ENCODE assay signal across 15 cellular contexts in genomic region chr17:17079761-17080160, GRCh38. TPM values are rescaled to one million over a fixed set of nuclear protein-coding genes. Genes with fewer than 3 reads are reported as not detected.
DNase-seq lines count a peak whose midpoint lies in the region; ATAC-seq and TF ChIP-seq lines count a peak whose summit lies in the region.
"Had no signal": no experiment of that assay in that cellular context is flagged by ENCODE, and none has a peak within 500 bp of the region (broad histone marks: within the 10 kb centered on the region; RNA-seq: fewer than 3 reads in every experiment).

No MANE protein-coding gene starts in this region.

- H3K27ac ChIP-seq in WERI-Rb-1 (peak overlapping the region; percentile 46), thyroid gland (peak overlapping the region in 2 of 3 donors; percentile 10 to 57)

- H3K4me1 Mint-ChIP-seq in glutamatergic neuron (ENCODE audit: low read depth, unreplicated experiment) (peaks cover 50% of the 10 kb centered on the region), osteocyte (ENCODE audit: unreplicated experiment) (peaks cover 20% of the 10 kb centered on the region)
- H3K4me1 Mint-ChIP-seq: CD14-positive monocyte had no signal

- H3K27me3 ChIP-seq in WERI-Rb-1 (ENCODE audit: insufficient read depth, low read depth, severe bottlenecking) = no peaks in the 10 kb centered on the region
- H3K27me3 ChIP-seq in thyroid gland = no peaks in the 10 kb centered on the region

- no peak for TF ChIP-seq POLR2A in thyroid gland (IDR thresholded peaks at IDR 0.05)

- peak overlapping the region; percentile 49 for H3K27ac Mint-ChIP-seq in glutamatergic neuron (ENCODE audit: unreplicated experiment)
- H3K27ac Mint-ChIP-seq in osteocyte (ENCODE audit: unreplicated experiment) = no peak overlapping the region
- H3K27ac Mint-ChIP-seq: activated CD4-positive, alpha-beta T cell treated with anti-CD3 and anti-CD28 coated beads, Interleukin-2, amount 10 ng/mL, durations not matched to agents 24 days and 14 days; stimulated activated naive CD8-positive, alpha-beta T cell treated with anti-CD3 and anti-CD28 coated beads, Interleukin-15, Interleukin-2, amounts not matched to agents 100 ng/mL and 50 ng/mL, for 24 hours had no signal

- H3K9me3 Mint-ChIP-seq in glutamatergic neuron (ENCODE audit: unreplicated experiment) (peaks cover 16% of the 10 kb centered on the region), osteocyte (ENCODE audit: unreplicated experiment) (no peaks in the 10 kb centered on the region)
- H3K9me3 Mint-ChIP-seq: activated CD4-positive, alpha-beta T cell treated with anti-CD3 and anti-CD28 coated beads, Interleukin-2, amount 10 ng/mL, durations not matched to agents 24 days and 14 days; CD14-positive monocyte; stimulated activated naive CD8-positive, alpha-beta T cell treated with anti-CD3 and anti-CD28 coated beads, Interleukin-15, Interleukin-2, amounts not matched to agents 100 ng/mL and 50 ng/mL, for 24 hours had no signal

- no peak for DNase-seq in WERI-Rb-1
- peak; percentile 12 for DNase-seq in glutamatergic neuron
- peak; percentile 76 for DNase-seq in medulla oblongata (ENCODE audit: extremely low spot score)
- peak; percentile 91 to 92 for DNase-seq in thyroid gland
- DNase-seq in osteocyte (ENCODE audit: extremely low spot score, unreplicated experiment) = no peak
- DNase-seq: activated CD4-positive, alpha-beta T cell treated with anti-CD3 and anti-CD28 coated beads, Interleukin-2, amount 10 ng/mL, durations not matched to agents 24 days and 14 days; NCI-H2171 treated with DMSO at 0.1 percent for 48 hours; occipital lobe; stimulated activated CD4-positive, alpha-beta T cell treated with anti-CD3 and anti-CD28 coated beads, Interleukin-2, amount 100 ng/mL, for 48 hours; T-helper 1 cell had no signal

- 9 to 22% methylated on average over 6 of the region's 6 CpGs for WGBS in thyroid gland, 2 donors

- no peak for TF ChIP-seq CTCF in WERI-Rb-1 (IDR thresholded peaks at IDR 0.05; ENCODE audit: low read depth, low read length)
- TF ChIP-seq CTCF in glutamatergic neuron (IDR thresholded peaks at IDR 0.05; ENCODE audit: partially characterized antibody, unreplicated experiment) = no peak
- TF ChIP-seq CTCF in thyroid gland (IDR thresholded peaks at IDR 0.05) = no peak
- no peak for TF ChIP-seq CTCF in osteocyte (IDR thresholded peaks at IDR 0.05)

- H3K27me3 Mint-ChIP-seq in glutamatergic neuron (ENCODE audit: unreplicated experiment) (peaks cover 7% of the 10 kb centered on the region), osteocyte (ENCODE audit: unreplicated experiment) (no peaks in the 10 kb centered on the region)
- H3K27me3 Mint-ChIP-seq: activated CD4-positive, alpha-beta T cell treated with anti-CD3 and anti-CD28 coated beads, Interleukin-2, amount 10 ng/mL, durations not matched to agents 24 days and 14 days; stimulated activated naive CD8-positive, alpha-beta T cell treated with anti-CD3 and anti-CD28 coated beads, Interleukin-15, Interleukin-2, amounts not matched to agents 100 ng/mL and 50 ng/mL, for 24 hours had no signal

- H3K4me3 Mint-ChIP-seq in glutamatergic neuron (ENCODE audit: unreplicated experiment) (no peak overlapping the region), osteocyte (ENCODE audit: unreplicated experiment) (no peak overlapping the region)
- H3K4me3 Mint-ChIP-seq: activated CD4-positive, alpha-beta T cell treated with anti-CD3 and anti-CD28 coated beads, Interleukin-2, amount 10 ng/mL, durations not matched to agents 24 days and 14 days; CD14-positive monocyte; stimulated activated naive CD8-positive, alpha-beta T cell treated with anti-CD3 and anti-CD28 coated beads, Interleukin-15, Interleukin-2, amounts not matched to agents 100 ng/mL and 50 ng/mL, for 24 hours had no signal

- ATAC-seq in GM21515 (IDR thresholded peaks at IDR 0.05; ENCODE audit: unreplicated experiment) (no peak), GM19351 (IDR thresholded peaks at IDR 0.05; ENCODE audit: unreplicated experiment) (no peak), HG03565 (IDR thresholded peaks at IDR 0.05; ENCODE audit: unreplicated experiment) (no peak)

- H3K36me3 ChIP-seq in WERI-Rb-1 (peaks cover 69% of the 10 kb centered on the region), thyroid gland (peaks cover 4 to 9% of the 10 kb centered on the region in 2 donors)

- intact Hi-C loops in thyroid gland (cut with DNase I) = no loop called here

- H3K9me3 ChIP-seq in WERI-Rb-1 (ENCODE audit: severe bottlenecking) (no peaks in the 10 kb centered on the region), thyroid gland (no peaks in the 10 kb centered on the region)

- H3K36me3 Mint-ChIP-seq in glutamatergic neuron (ENCODE audit: unreplicated experiment) (no peaks in the 10 kb centered on the region), osteocyte (ENCODE audit: unreplicated experiment) (peaks cover 21% of the 10 kb centered on the region)

- H3K4me3 ChIP-seq in WERI-Rb-1 (ENCODE audit: low read depth, low read length) = no peak overlapping the region
- no peak overlapping the region for H3K4me3 ChIP-seq in thyroid gland (replicated peaks in 1 of 3)

- peaks cover 26 to 59% of the 10 kb centered on the region in 2 donors for H3K4me1 ChIP-seq in thyroid gland

RNA-seq across cellular contexts. Expression of gene MPRIP, which starts 37.5 kb away (rescaled TPM):
- total RNA-seq in glutamatergic neuron (ENCODE audit: unreplicated experiment) (863 TPM), thyroid gland (100 to 1,000 TPM; 130 to 244 (median 155) TPM), osteocyte (206 and 209 TPM in 2 replicates)

Comparison
In these comparisons a context has a peak if more than half of its experiments do, and no peak if none do; other contexts are left out.
1. DNase-seq: peak in glutamatergic neuron (single experiment), medulla oblongata (single experiment) and thyroid gland (2 of 2); none in WERI-Rb-1 (single experiment) and osteocyte (single experiment).